In genomic region chrX:102835504-102836146, GRCh38 we compare ENCODE assay signal across 8 cellular contexts.
DNase-seq lines count a peak whose midpoint lies in the region; ATAC-seq, FAIRE-seq and TF ChIP-seq lines count a peak whose summit lies in the region.

No MANE protein-coding gene starts in this region.

- no peak overlapping the region for H3K4me3 ChIP-seq in A549
- H3K4me3 ChIP-seq in stomach: no peak overlapping the region

- H3K4me1 ChIP-seq in A549 (peaks cover 14% of the 10 kb centered on the region), stomach (no peaks in the 10 kb centered on the region)

- H3K27me3 ChIP-seq in stomach: no peaks in the 10 kb centered on the region

- peak; percentile 50 to 56 for TF ChIP-seq RAD21 in A549 (conservative IDR thresholded peaks at IDR 0.05 in 1 of 2, IDR thresholded peaks at IDR 0.05 in 1 of 2)

- TF ChIP-seq POLR2A in A549 (IDR thresholded peaks at IDR 0.05; ENCODE audit: low read length) (no peak), stomach (IDR thresholded peaks at IDR 0.05) (no peak)

- intact Hi-C loops in stomach (cut with DNase I; ENCODE audit: low total_unique reads): no loop called here

- H3K27ac ChIP-seq in A549 (no peak overlapping the region), stomach (no peak overlapping the region)

- POLR2A ChIA-PET in A549 (lab: Yijun Ruan, JAX): no interaction called here

- H3K4me2 ChIP-seq in A549: no peak overlapping the region

- TF ChIP-seq CTCF in A549 (IDR thresholded peaks at IDR 0.05): peak; percentile 49
- TF ChIP-seq CTCF in stomach (IDR thresholded peaks at IDR 0.05): peak in 2 of 7 experiments; percentile 9 to 35

- peak in 1 of 2 experiments; percentile 45 for DNase-seq in A549 (ENCODE audit: low read depth in 1 of 2, low spot score in 1 of 2)
- peak; percentile 2 for DNase-seq in NCI-H1694 treated with DMSO at 0.1 percent for 48 hours (lab: John Stamatoyannopoulos, UW)
- peak; percentile 64 for DNase-seq in dermis blood vessel endothelial cell
- peak; percentile 32 for DNase-seq in renal cortical epithelial cell (ENCODE audit: low read depth)
- no peak for DNase-seq in SKM-1 treated with dmso at 0.1 percent for 144 hours (lab: John Stamatoyannopoulos, UW; ENCODE audit: unreplicated experiment)
- no peak for DNase-seq in stomach

- H3K36me3 ChIP-seq in stomach: peaks cover 0 to 3% (median 0%) of the 10 kb centered on the region in 4 donors

- WGBS in A549 (ENCODE audit: missing lambda C conversion rate): 56% methylated on average over 5 of the region's 5 CpGs
- 46 to 84% (median 54%) methylated on average over 5 of the region's 5 CpGs for WGBS in stomach, 5 donors

- FAIRE-seq in A549 (lab: Jason Lieb, UNC) (peak; percentile 51), G401.6 (lab: Jason Lieb, UNC) (peak; percentile 66)

- ATAC-seq in A549: peak; percentile 70 to 77; a peak in 5 of 6 replicates
- no peak for ATAC-seq in HG02610 (IDR thresholded peaks at IDR 0.05; ENCODE audit: unreplicated experiment)

- TF ChIP-seq EP300 in A549 (IDR thresholded peaks at IDR 0.05): no peak
- no peak for TF ChIP-seq EP300 in stomach (IDR thresholded peaks at IDR 0.05)

- no peaks in the 10 kb centered on the region for H3K9me3 ChIP-seq in A549
- no peaks in the 10 kb centered on the region for H3K9me3 ChIP-seq in stomach

- CTCF ChIA-PET in A549 (lab: Yijun Ruan, JAX): interaction anchor here (0.5 to 1.7 kb wide), 8 partner anchors 10 to 1417 kb away, joined by 3 to 8 read pairs (median 3); partner anchors contain the start of gene TMSB15A

TF ChIP-seq in A549, 52 proteins besides CTCF, POLR2A, EP300 and RAD21:
- TF ChIP-seq RCOR1 (IDR thresholded peaks at IDR 0.05; ENCODE audit: low read depth, low read length) (no peak), HOXB13 (CRISPR knock-in tag; IDR thresholded peaks at IDR 0.05; ENCODE audit: low read depth) (no peak), NFE2L2 (conservative IDR thresholded peaks at IDR 0.05; ENCODE audit: low read length) (no peak), CHD2 (IDR thresholded peaks at IDR 0.05; ENCODE audit: low read length, partially characterized antibody) (no peak), CHD4 (IDR thresholded peaks at IDR 0.05; ENCODE audit: borderline replicate concordance) (no peak), SMC3 (IDR thresholded peaks at IDR 0.05) (peak; percentile 36; the same call in 2 of the 3 replicates)
- TF ChIP-seq, protein P1, sequence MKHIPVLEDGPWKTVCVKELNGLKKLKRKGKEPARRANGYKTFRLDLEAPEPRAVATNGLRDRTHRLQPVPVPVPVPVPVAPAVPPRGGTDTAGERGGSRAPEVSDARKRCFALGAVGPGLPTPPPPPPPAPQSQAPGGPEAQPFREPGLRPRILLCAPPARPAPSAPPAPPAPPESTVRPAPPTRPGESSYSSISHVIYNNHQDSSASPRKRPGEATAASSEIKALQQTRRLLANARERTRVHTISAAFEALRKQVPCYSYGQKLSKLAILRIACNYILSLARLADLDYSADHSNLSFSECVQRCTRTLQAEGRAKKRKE (CRISPR knock-in tag; IDR thresholded peaks at IDR 0.05; ENCODE audit: low read depth): no peak

Comparison
In these comparisons a context has a peak if more than half of its experiments do, and no peak if none do; other contexts are left out.
1. DNase-seq: peak in NCI-H1694 treated with DMSO at 0.1 percent for 48 hours (single experiment), dermis blood vessel endothelial cell (single experiment) and renal cortical epithelial cell (single experiment); none in SKM-1 treated with dmso at 0.1 percent for 144 hours (single experiment) and stomach (single experiment).